Comparison of ENCODE assay signal across 8 cellular contexts in the genomic region with DNA sequence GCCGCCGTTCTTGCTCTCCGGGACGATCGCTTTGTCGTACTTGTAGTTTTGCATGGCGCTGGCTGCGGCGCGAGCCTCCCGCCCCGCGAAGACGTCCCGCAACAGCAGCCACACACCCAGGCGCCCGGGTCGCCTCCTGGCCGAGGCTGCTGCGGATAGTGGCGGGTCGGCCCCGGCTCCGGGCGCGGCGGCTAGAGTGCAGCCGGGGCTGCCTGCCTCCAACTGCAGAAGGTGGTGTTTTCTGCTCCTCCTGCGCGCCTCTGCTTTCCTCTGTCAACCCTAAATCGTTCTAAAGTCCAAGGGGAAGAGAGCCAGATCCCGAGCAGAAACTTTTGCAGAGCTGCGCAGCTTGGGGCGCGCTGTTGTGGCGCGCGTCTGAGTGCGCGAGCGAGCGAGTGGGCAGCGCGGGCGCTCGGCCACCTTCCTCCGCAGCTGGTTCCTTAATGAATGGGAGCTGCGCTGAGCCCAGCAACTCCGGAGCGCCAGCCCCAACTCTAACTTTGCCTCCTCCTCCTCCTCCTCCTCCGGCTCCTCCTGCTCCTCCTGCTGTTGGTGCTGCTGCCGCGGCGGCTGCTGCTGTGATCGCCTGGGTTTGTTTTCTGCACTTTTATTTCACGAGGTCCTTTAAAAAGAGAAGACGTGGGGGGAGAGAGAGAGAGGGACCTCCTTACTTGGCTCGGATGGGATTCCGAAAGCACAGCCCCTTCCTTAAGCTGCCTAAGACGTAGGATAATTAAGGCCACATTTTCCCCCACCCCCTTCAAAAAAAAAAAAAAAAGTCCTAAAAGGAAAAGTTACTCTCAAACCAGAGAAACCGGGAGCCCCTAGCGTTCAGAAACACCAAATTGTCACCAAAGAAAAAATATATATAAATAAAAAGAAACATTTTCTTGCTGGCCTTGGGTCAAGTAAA. TPM values are rescaled to one million over a fixed set of nuclear protein-coding genes. Genes with fewer than 3 reads are reported as not detected.
DNase-seq lines count a peak whose midpoint lies in the region; ATAC-seq and TF ChIP-seq lines count a peak whose summit lies in the region.

A gene (minus strand): TSS at position 601 of the 913 bp plus-strand sequence. CDS start 547 bp downstream, at position 54.

- H3K9ac ChIP-seq in GM23248 = peak within 1 kb of the TSS; percentile 86

- peaks cover 9% of the 10 kb centered on the region; the same call in 1 of the 2 replicates for H4K20me1 ChIP-seq in GM23248 (ENCODE audit: insufficient read depth)

- H3K27me3 Mint-ChIP-seq in CD8-positive, alpha-beta T cell (ENCODE audit: low read depth) = peaks cover 38% of the 10 kb centered on the region
- peaks cover 21% of the 10 kb centered on the region for H3K27me3 Mint-ChIP-seq in activated naive CD8-positive, alpha-beta T cell
- no peaks in the 10 kb centered on the region for H3K27me3 Mint-ChIP-seq in nephron (ENCODE audit: low read depth)

- peaks cover 14% of the 10 kb centered on the region; the same call in 1 of the 2 replicates for H3F3A ChIP-seq in GM23248 (ENCODE audit: insufficient read depth)

- CTCF ChIA-PET in CD8-positive, alpha-beta T cell (lab: Charles Lee) = no interaction called here

- ATAC-seq in CD8-positive, alpha-beta T cell = no peak
- ATAC-seq in HG03097 (IDR thresholded peaks at IDR 0.05; ENCODE audit: low FRiP score, unreplicated experiment) = no peak

- H3K27me3 ChIP-seq in CD8-positive, alpha-beta T cell (ENCODE audit: insufficient read depth, low read length) = no peaks in the 10 kb centered on the region
- H3K27me3 ChIP-seq in GM23248 (replicated peaks; ENCODE audit: insufficient read depth) = no peaks in the 10 kb centered on the region

- 1% methylated on average over 51 to 61 of the region's 62 CpGs for WGBS in GM23248 (ENCODE audit: low coverage in 1 of 2, low lambda C conversion rate in 2 of 2, missing lambda C conversion rate in 2 of 2), 2 experiments

- H3K4me1 Mint-ChIP-seq in CD8-positive, alpha-beta T cell (ENCODE audit: low read depth) = peaks cover 11% of the 10 kb centered on the region
- peaks cover 10% of the 10 kb centered on the region for H3K4me1 Mint-ChIP-seq in activated naive CD8-positive, alpha-beta T cell (ENCODE audit: low read depth)
- H3K4me1 Mint-ChIP-seq in nephron = peaks cover 52% of the 10 kb centered on the region

- intact Hi-C loops in CD8-positive, alpha-beta T cell (cut with DNase I, micrococcal nuclease) = no loop called here

- no peak for TF ChIP-seq CTCF in CD8-positive, alpha-beta T cell (IDR thresholded peaks at IDR 0.05)
- TF ChIP-seq CTCF in nephron (IDR thresholded peaks at IDR 0.05; ENCODE audit: unreplicated experiment in 3 of 3) = peak; percentile 53 to 65 (median 62)

- H3K79me2 ChIP-seq in GM23248 (ENCODE audit: insufficient read depth) = peaks cover 49% of the 10 kb centered on the region

- POLR2A ChIA-PET in CD8-positive, alpha-beta T cell (lab: Charles Lee) = no interaction called here

- no peaks in the 10 kb centered on the region for H3K36me3 ChIP-seq in CD8-positive, alpha-beta T cell (ENCODE audit: insufficient read depth, low read length)
- no peaks in the 10 kb centered on the region for H3K36me3 ChIP-seq in GM23248 (ENCODE audit: low read depth)

- in situ Hi-C loops in GM23248 (cut with MboI) = loop anchor here (25.0 kb wide), 2 partner anchors 867 to 1442 kb away; no protein-coding TSS in a partner anchor

- H3K4me2 ChIP-seq in GM23248 (ENCODE audit: unreplicated experiment) = peak within 1 kb of the TSS; percentile 95

- H3K9me3 Mint-ChIP-seq in CD8-positive, alpha-beta T cell = no peaks in the 10 kb centered on the region
- H3K9me3 Mint-ChIP-seq in activated naive CD8-positive, alpha-beta T cell (ENCODE audit: low read depth) = no peaks in the 10 kb centered on the region
- no peaks in the 10 kb centered on the region for H3K9me3 Mint-ChIP-seq in nephron

- H3K27ac ChIP-seq in CD8-positive, alpha-beta T cell (ENCODE audit: low read depth, low read length) = no peak within 1 kb of the TSS
- peak within 1 kb of the TSS; percentile 75 for H3K27ac ChIP-seq in GM23248

- DNase-seq in CD8-positive, alpha-beta T cell = no peak
- DNase-seq in GM23248 = peak; percentile 95
- DNase-seq in NCI-H345 treated with DMSO at 0.1 percent for 48 hours (lab: John Stamatoyannopoulos, UW; ENCODE audit: unreplicated experiment) = peak; percentile 54
- peak; percentile 44 for DNase-seq in germinal center (ENCODE audit: low spot score)
- DNase-seq in activated gamma-delta T cell (lab: John Stamatoyannopoulos, UW) = no peak

- no peak within 1 kb of the TSS for H3K27ac Mint-ChIP-seq in CD8-positive, alpha-beta T cell
- no peak within 1 kb of the TSS for H3K27ac Mint-ChIP-seq in activated naive CD8-positive, alpha-beta T cell
- H3K27ac Mint-ChIP-seq in nephron = peak within 1 kb of the TSS; percentile 93 to 99 (median 98)

- no peaks in the 10 kb centered on the region for H3K4me1 ChIP-seq in CD8-positive, alpha-beta T cell (ENCODE audit: insufficient read depth, low read length)
- peaks cover 19% of the 10 kb centered on the region for H3K4me1 ChIP-seq in GM23248 (ENCODE audit: insufficient read depth)

- H3K4me3 ChIP-seq in CD8-positive, alpha-beta T cell (ENCODE audit: low read depth, low read length) = no peak within 1 kb of the TSS
- H3K4me3 ChIP-seq in GM23248 = peak within 1 kb of the TSS; percentile 89

- H3K9me3 ChIP-seq in CD8-positive, alpha-beta T cell (ENCODE audit: low read length) = no peaks in the 10 kb centered on the region
- H3K9me3 ChIP-seq in GM23248 (ENCODE audit: low read depth) = no peaks in the 10 kb centered on the region

- peak within 1 kb of the TSS; percentile 84 for H2AFZ ChIP-seq in GM23248

- H3K4me3 Mint-ChIP-seq in CD8-positive, alpha-beta T cell = peak within 1 kb of the TSS; percentile 59
- peak within 1 kb of the TSS; percentile 75 for H3K4me3 Mint-ChIP-seq in activated naive CD8-positive, alpha-beta T cell
- H3K4me3 Mint-ChIP-seq in nephron = peak within 1 kb of the TSS; percentile 93 to 100 (median 93)

- H3K36me3 Mint-ChIP-seq in CD8-positive, alpha-beta T cell = no peaks in the 10 kb centered on the region
- H3K36me3 Mint-ChIP-seq in activated naive CD8-positive, alpha-beta T cell = no peaks in the 10 kb centered on the region
- H3K36me3 Mint-ChIP-seq in nephron (ENCODE audit: low read depth) = no peaks in the 10 kb centered on the region

- no peaks in the 10 kb centered on the region for H3K9me2 ChIP-seq in GM23248 (ENCODE audit: insufficient read depth)

RNA-seq across cellular contexts. Expression of the gene that starts here (rescaled TPM):
- not detected for total RNA-seq in CD8-positive, alpha-beta T cell
- 156 and 159 TPM in 2 replicates for total RNA-seq in GM23248 (2014; rRNA removed; shearing (Covaris generic))
- 79.5 and 80.1 TPM in 2 replicates for polyA plus RNA-seq in GM23248 (2016; fragmentation: Nextera tagmentation; extraction: Ambion mirVana)

Comparison
In these comparisons a context has a peak if more than half of its experiments do, and no peak if none do; other contexts are left out.
1. RNA of the gene that starts here (total RNA-seq): 156 to 159 TPM in GM23248; not detected in CD8-positive, alpha-beta T cell; every median in the first group is over 100 times any median in the second.
2. DNase-seq: peak in GM23248 (single experiment), NCI-H345 treated with DMSO at 0.1 percent for 48 hours (single experiment) and germinal center (single experiment); none in CD8-positive, alpha-beta T cell (0 of 7) and activated gamma-delta T cell (single experiment).
3. H3K27ac Mint-ChIP-seq: peak in nephron (3 of 3); none in CD8-positive, alpha-beta T cell (single experiment) and activated naive CD8-positive, alpha-beta T cell (single experiment).
4. Peak in every context shown above with its lines, with median percentiles within 50 percentile points of each other: H3K4me3 Mint-ChIP-seq.